Comparison of ENCODE assay signal across 25 cellular contexts in the genomic region with DNA sequence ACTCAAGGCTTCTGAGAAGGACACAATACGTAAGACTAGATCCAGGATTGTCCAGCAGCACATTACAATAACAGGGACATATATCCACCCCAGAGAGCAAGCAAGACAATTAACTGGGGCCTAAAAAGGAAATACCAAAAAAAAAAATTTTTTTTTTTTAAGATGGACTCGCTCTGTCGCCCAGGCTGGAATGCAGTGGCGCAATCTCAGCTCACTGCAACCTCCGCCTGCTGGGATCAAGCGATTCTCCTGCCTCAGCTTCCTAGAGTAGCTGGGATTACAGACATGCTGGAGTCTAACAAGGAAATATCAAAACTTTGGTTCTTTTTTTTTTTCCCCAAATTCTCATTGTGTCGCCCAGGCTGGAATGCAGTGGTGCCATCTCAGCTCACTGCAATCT.
"Had no signal": no experiment of that assay in that cellular context is flagged by ENCODE, and none has a peak within 500 bp of the region (broad histone marks: within the 10 kb centered on the region; RNA-seq: fewer than 3 reads in every experiment).

No MANE protein-coding gene starts in this region.

- H3K9me3 Mint-ChIP-seq: activated naive CD4-positive, alpha-beta T cell treated with anti-CD3 and anti-CD28 coated beads, Interleukin-2, amount 50 U/mL, for 24 hours; activated T-helper 1 cell treated with anti-CD3 and anti-CD28 coated beads, Interleukin-12 subunit alpha, Interleukin-12 subunit beta, Interleukin-2, Interleukin-4 antibody, amounts not matched to agents 30 ng/mL and 10 ng/mL and 1 ng/mL, durations not matched to agents 14 hours and 24 hours and 36 hours; T-helper 2 cell treated with Interferon-gamma antibody and Interleukin-4, amounts not matched to agents 5 μg/mL and 100 μg/mL, for 36 hours; WTC11 had no signal

- H3K27me3 Mint-ChIP-seq: activated naive CD4-positive, alpha-beta T cell treated with anti-CD3 and anti-CD28 coated beads, Interleukin-2, amount 50 U/mL, for 24 hours had no signal

- ATAC-seq: activated CD8-positive, alpha-beta T cell treated with anti-CD3 and anti-CD28 coated beads, Interleukin-2, amount 10 ng/mL, durations not matched to agents 7 days and 5 days; PC-3; SK-N-SH treated with all-trans-retinoic acid at 6 μM for 48 hours; WTC11 had no signal

- DNase-seq: activated CD4-positive, alpha-beta T cell treated with anti-CD3 and anti-CD28 coated beads for 48 hours; activated CD4-positive, alpha-beta T cell treated with anti-CD3 and anti-CD28 coated beads, Interleukin-2, amount 50 U/mL, for 4 hours; activated CD4-positive, CD25-positive, alpha-beta regulatory T cell treated with anti-CD3 and anti-CD28 coated beads, Interleukin-2, amount 50 U/mL, for 72 hours; activated CD8-positive, alpha-beta memory T cell treated with anti-CD3 and anti-CD28 coated beads, Interleukin-2, amount 50 U/mL, for 48 hours; activated CD8-positive, alpha-beta T cell treated with anti-CD3 and anti-CD28 coated beads, Interleukin-2, amount 10 ng/mL, durations not matched to agents 7 days and 5 days; activated effector memory CD4-positive, alpha-beta T cell treated with Interleukin-2 at 50 U/mL for 16 hours; activated naive CD4-positive, alpha-beta T cell; activated T-cell treated with anti-CD3 and anti-CD28 coated beads, Interleukin-2, amount 50 U/mL, for 1 hour; amniotic stem cell; Kasumi-1; KBM-7; NCI-H1105 treated with DMSO at 0.1 percent for 48 hours; NCI-H1436 treated with DMSO at 0.1 percent for 48 hours; NCI-H187; NCI-H2081; NCI-H446; NCI-H524; PC-3; SHP77; SW 1271 had no signal

- H3K27ac Mint-ChIP-seq: activated CD8-positive, alpha-beta T cell treated with anti-CD3 and anti-CD28 coated beads, Interleukin-2, amount 10 ng/mL, durations not matched to agents 7 days and 5 days; activated naive CD4-positive, alpha-beta T cell treated with anti-CD3 and anti-CD28 coated beads, Interleukin-2, amount 50 U/mL, for 24 hours; activated T-helper 1 cell treated with anti-CD3 and anti-CD28 coated beads, Interleukin-12 subunit alpha, Interleukin-12 subunit beta, Interleukin-2, Interleukin-4 antibody, amounts not matched to agents 30 ng/mL and 10 ng/mL and 1 ng/mL, durations not matched to agents 14 hours and 24 hours and 36 hours; T-helper 2 cell treated with Interferon-gamma antibody and Interleukin-4, amounts not matched to agents 5 μg/mL and 100 μg/mL, for 36 hours; WTC11 had no signal

- H3K4me3 Mint-ChIP-seq: activated CD8-positive, alpha-beta T cell treated with anti-CD3 and anti-CD28 coated beads, Interleukin-2, amount 10 ng/mL, durations not matched to agents 7 days and 5 days; activated naive CD4-positive, alpha-beta T cell treated with anti-CD3 and anti-CD28 coated beads, Interleukin-2, amount 50 U/mL, for 24 hours; activated T-helper 1 cell treated with anti-CD3 and anti-CD28 coated beads, Interleukin-12 subunit alpha, Interleukin-12 subunit beta, Interleukin-2, Interleukin-4 antibody, amounts not matched to agents 30 ng/mL and 10 ng/mL and 1 ng/mL, durations not matched to agents 14 hours and 24 hours and 36 hours; T-helper 2 cell treated with Interferon-gamma antibody and Interleukin-4, amounts not matched to agents 5 μg/mL and 100 μg/mL, for 36 hours; WTC11 had no signal

- H3K4me1 Mint-ChIP-seq: WTC11 had no signal
